Comparison of ENCODE assay signal across 8 cellular contexts in genomic region chr1:207815913-207816312, GRCh38.
DNase-seq lines count a peak whose midpoint lies in the region; ATAC-seq and TF ChIP-seq lines count a peak whose summit lies in the region.
"Had no signal": no experiment of that assay in that cellular context is flagged by ENCODE, and none has a peak within 500 bp of the region (broad histone marks: within the 10 kb centered on the region; RNA-seq: fewer than 3 reads in every experiment).

No MANE protein-coding gene starts in this region.

- H3K9me3 Mint-ChIP-seq in T-cell = no peaks in the 10 kb centered on the region
- H3K9me3 Mint-ChIP-seq: brain had no signal

- H3K4me3 Mint-ChIP-seq in T-cell = no peak overlapping the region

- H3K4me3 ChIP-seq in GM23248 = peak overlapping the region; percentile 33; the same call in 1 of the 2 replicates
- H3K4me3 ChIP-seq in dorsolateral prefrontal cortex = peak overlapping the region in 49 of 59 donors; percentile 2 to 97 (median 36)

- 0 out of 2 replicates have a peak overlapping the region, but pooled peaks have one; percentile 19 for H3K27ac ChIP-seq in GM23248
- H3K27ac ChIP-seq in dorsolateral prefrontal cortex = peak overlapping the region in 53 of 59 donors; percentile 1 to 94 (median 76)

- DNase-seq in GM23248 = peak; percentile 77
- DNase-seq in T-cell = peak in 1 of 34 experiments; percentile 23
- no peak for DNase-seq in dorsolateral prefrontal cortex
- peak; percentile 58 for DNase-seq in stimulated activated CD8-positive, alpha-beta memory T cell treated with anti-CD3 and anti-CD28 coated beads, Interleukin-4, amount 100 ng/mL, for 48 hours

- WGBS in GM23248 (ENCODE audit: low coverage in 1 of 2, low lambda C conversion rate in 2 of 2, missing lambda C conversion rate in 2 of 2), 2 experiments = 22 to 51% methylated on average over 2 of the region's 2 CpGs

- H4K20me1 ChIP-seq in GM23248 (ENCODE audit: insufficient read depth) = no peaks in the 10 kb centered on the region

- H3K4me2 ChIP-seq in GM23248 (ENCODE audit: unreplicated experiment) = peak overlapping the region; percentile 39

- H3K9me2 ChIP-seq in GM23248 (ENCODE audit: insufficient read depth) = no peaks in the 10 kb centered on the region

- no peaks in the 10 kb centered on the region for H3K79me2 ChIP-seq in GM23248 (ENCODE audit: insufficient read depth)

- no peak overlapping the region for H2AFZ ChIP-seq in GM23248

- H3K9ac ChIP-seq in GM23248 = 0 out of 2 replicates have a peak overlapping the region, but pooled peaks have one; percentile 14

- H3K27me3 ChIP-seq in GM23248 (replicated peaks; ENCODE audit: insufficient read depth) (no peaks in the 10 kb centered on the region), dorsolateral prefrontal cortex (no peaks in the 10 kb centered on the region)

- peaks cover 73 to 88% (median 85%) of the 10 kb centered on the region in 3 donors for H3K4me1 Mint-ChIP-seq in T-cell

- POLR2A ChIA-PET in T-cell (lab: Charles Lee) = no interaction called here

- intact Hi-C loops in dorsolateral prefrontal cortex (cut with DNase I) = no loop called here

- CTCF ChIA-PET in T-cell (lab: Charles Lee) = no interaction called here

- H3K27me3 Mint-ChIP-seq in T-cell = no peaks in the 10 kb centered on the region
- H3K27me3 Mint-ChIP-seq: brain had no signal

- H3K36me3 Mint-ChIP-seq in T-cell = peaks cover 78% of the 10 kb centered on the region

- in situ Hi-C loops in GM23248 (cut with MboI) = no loop called here

- no peaks in the 10 kb centered on the region for H3K9me3 ChIP-seq in GM23248 (ENCODE audit: low read depth)

- H3K4me1 ChIP-seq in GM23248 (ENCODE audit: insufficient read depth) = peaks cover 20% of the 10 kb centered on the region

- peaks cover 5% of the 10 kb centered on the region for H3F3A ChIP-seq in GM23248 (ENCODE audit: insufficient read depth)

- ATAC-seq in T-cell (replicated peaks in 1 of 4) (peak in 2 of 4 experiments; percentile 42 to 47), HG02610 (IDR thresholded peaks at IDR 0.05; ENCODE audit: unreplicated experiment) (no peak), HG03108 (IDR thresholded peaks at IDR 0.05; ENCODE audit: unreplicated experiment) (no peak), HG02981 (IDR thresholded peaks at IDR 0.05; ENCODE audit: unreplicated experiment) (no peak)

- no peak for TF ChIP-seq CTCF in dorsolateral prefrontal cortex (IDR thresholded peaks at IDR 0.05 in 54 of 56, conservative IDR thresholded peaks at IDR 0.05 in 2 of 56; ENCODE audit: low read depth in 1 of 56, partially characterized antibody in 56 of 56)

- peak overlapping the region; percentile 56 to 74 for H3K27ac Mint-ChIP-seq in T-cell

- no peaks in the 10 kb centered on the region for H3K36me3 ChIP-seq in GM23248 (ENCODE audit: low read depth)

Comparison
In these comparisons a context has a peak if more than half of its experiments do, and no peak if none do; other contexts are left out.
1. DNase-seq: peak in GM23248 (single experiment) and stimulated activated CD8-positive, alpha-beta memory T cell treated with anti-CD3 and anti-CD28 coated beads, Interleukin-4, amount 100 ng/mL, for 48 hours (single experiment); none in dorsolateral prefrontal cortex (0 of 10).